ENCODE assay signal across 11 cellular contexts in the genomic region with DNA sequence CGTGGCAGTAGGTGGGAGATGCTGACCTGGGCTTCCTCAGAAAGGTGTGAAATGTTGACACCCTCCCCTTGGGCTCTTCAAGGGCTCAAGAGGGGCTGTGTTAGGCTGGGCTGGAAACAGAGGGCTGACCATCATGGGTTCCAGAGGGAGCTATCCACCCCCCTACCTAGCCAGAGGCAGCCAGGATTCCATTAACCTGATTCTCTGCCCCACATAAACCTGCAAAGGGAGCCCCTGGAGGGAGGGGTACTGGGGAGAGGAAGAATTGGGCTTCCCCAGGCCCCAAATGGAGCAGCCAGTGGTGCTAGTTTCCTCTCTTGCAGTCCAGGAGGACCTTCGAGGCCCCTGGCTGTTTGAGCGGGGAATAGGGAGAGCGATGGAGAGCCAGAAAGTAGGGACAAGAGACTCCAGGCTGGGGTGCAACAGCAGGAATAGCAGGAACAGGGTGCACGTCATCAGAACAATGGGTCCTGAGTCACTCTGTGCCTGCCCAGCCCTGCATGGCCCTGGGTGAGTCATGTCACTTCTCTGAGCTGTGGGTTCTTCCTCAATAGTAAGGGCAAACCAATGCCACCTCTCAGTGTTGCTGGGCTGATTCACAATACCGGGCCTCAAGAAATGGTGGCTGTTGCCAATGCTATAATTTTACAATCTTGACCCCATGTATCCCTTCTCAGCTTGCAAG.
DNase-seq lines count a peak whose midpoint lies in the region; TF ChIP-seq lines count a peak whose summit lies in the region.
"Had no signal": no experiment of that assay in that cellular context is flagged by ENCODE, and none has a peak within 500 bp of the region (broad histone marks: within the 10 kb centered on the region; RNA-seq: fewer than 3 reads in every experiment).

No MANE protein-coding gene starts in this region.

- no peak for TF ChIP-seq EP300 in suprapubic skin (IDR thresholded peaks at IDR 0.05)

- no TSS peak for BruUV-seq in Caco-2 (replicated peaks; lab: Mats Ljungman, UMichigan)

- H3K27ac ChIP-seq in SJSA1 (peak overlapping the region; percentile 56), suprapubic skin (peak overlapping the region; percentile 83)

- DNase-seq in activated CD4-positive, alpha-beta T cell treated with anti-CD3 and anti-CD28 coated beads, Interleukin-2, amount 50 U/mL, for 48 hours: peak; percentile 3 to 10
- DNase-seq in activated CD4-positive, alpha-beta T cell treated with anti-CD3 and anti-CD28 coated beads, Interleukin-2, amount 10 ng/mL, durations not matched to agents 7 days and 5 days: no peak
- peak; percentile 79 to 91 for DNase-seq in SJSA1 (ENCODE audit: low read depth in 1 of 2, low spot score in 2 of 2)
- DNase-seq in foreskin melanocyte: peak; percentile 12
- no peak for DNase-seq in suprapubic skin (ENCODE audit: low spot score in 2 of 2)
- no peak for DNase-seq in GM20000 (ENCODE audit: low spot score)
- DNase-seq in activated naive CD4-positive, alpha-beta T cell treated with anti-CD3 and anti-CD28 coated beads, Interleukin-2, amount 50 U/mL, for 16 hours: no peak
- no peak for DNase-seq in Caco-2
- DNase-seq: activated effector memory CD4-positive, alpha-beta T cell treated with Interleukin-2 at 50 U/mL for 16 hours; NCI-H446 had no signal

- H3K4me3 Mint-ChIP-seq in activated CD4-positive, alpha-beta T cell treated with anti-CD3 and anti-CD28 coated beads, Interleukin-2, amount 10 ng/mL, durations not matched to agents 7 days and 5 days: no peak overlapping the region
- H3K4me3 Mint-ChIP-seq in Caco-2 (ENCODE audit: unreplicated experiment): no peak overlapping the region

- TF ChIP-seq CTCF in suprapubic skin (IDR thresholded peaks at IDR 0.05): no peak
- no peak for TF ChIP-seq CTCF in GM20000 (IDR thresholded peaks at IDR 0.05; ENCODE audit: extremely low read depth, missing control alignments)
- TF ChIP-seq CTCF in Caco-2 (IDR thresholded peaks at IDR 0.05; ENCODE audit: insufficient read depth in 1 of 2, low read depth in 1 of 2, low read length in 1 of 2, severe bottlenecking in 1 of 2, unreplicated experiment in 1 of 2): no peak

- H3K4me3 ChIP-seq in SJSA1 (no peak overlapping the region), suprapubic skin (no peak overlapping the region), Caco-2 (ENCODE audit: low read depth, low read length) (no peak overlapping the region)
- H3K4me3 ChIP-seq: BLaER1 treated with 17β-estradiol and CSF1 and Interleukin-3, amounts not matched to agents 10 nM and 100 nM had no signal

- H3K9me3 Mint-ChIP-seq in activated CD4-positive, alpha-beta T cell treated with anti-CD3 and anti-CD28 coated beads, Interleukin-2, amount 10 ng/mL, durations not matched to agents 7 days and 5 days: no peaks in the 10 kb centered on the region
- no peaks in the 10 kb centered on the region for H3K9me3 Mint-ChIP-seq in Caco-2 (ENCODE audit: unreplicated experiment)

- H3K4me1 ChIP-seq in SJSA1 (replicated peaks): peaks cover 17% of the 10 kb centered on the region
- H3K4me1 ChIP-seq in suprapubic skin: peaks cover 51% of the 10 kb centered on the region
- H3K4me1 ChIP-seq in Caco-2: peaks cover 27% of the 10 kb centered on the region

- POLR2A ChIA-PET in activated CD4-positive, alpha-beta T cell treated with anti-CD3 and anti-CD28 coated beads, Interleukin-2, amount 10 ng/mL, durations not matched to agents 7 days and 5 days (lab: Charles Lee): no interaction called here
- POLR2A ChIA-PET in Caco-2 (lab: Charles Lee): no interaction called here

- 67% methylated on average over 6 of the region's 6 CpGs for WGBS in suprapubic skin

- H3K27me3 ChIP-seq in SJSA1 (replicated peaks) (no peaks in the 10 kb centered on the region), suprapubic skin (no peaks in the 10 kb centered on the region), Caco-2 (replicated peaks; ENCODE audit: control insufficient read depth, insufficient read depth, low read length) (no peaks in the 10 kb centered on the region)
- H3K27me3 ChIP-seq: BLaER1 treated with 17β-estradiol and CSF1 and Interleukin-3, amounts not matched to agents 10 nM and 100 nM had no signal

- H3K27me3 Mint-ChIP-seq in activated CD4-positive, alpha-beta T cell treated with anti-CD3 and anti-CD28 coated beads, Interleukin-2, amount 10 ng/mL, durations not matched to agents 7 days and 5 days: peaks cover 9% of the 10 kb centered on the region
- H3K27me3 Mint-ChIP-seq in Caco-2 (ENCODE audit: insufficient read depth, unreplicated experiment): no peaks in the 10 kb centered on the region

- H3K27ac Mint-ChIP-seq in activated CD4-positive, alpha-beta T cell treated with anti-CD3 and anti-CD28 coated beads, Interleukin-2, amount 10 ng/mL, durations not matched to agents 7 days and 5 days: no peak overlapping the region
- no peak overlapping the region for H3K27ac Mint-ChIP-seq in Caco-2 (ENCODE audit: unreplicated experiment)

- H3K4me1 Mint-ChIP-seq in activated CD4-positive, alpha-beta T cell treated with anti-CD3 and anti-CD28 coated beads, Interleukin-2, amount 10 ng/mL, durations not matched to agents 7 days and 5 days: no peaks in the 10 kb centered on the region
- peaks cover 13% of the 10 kb centered on the region for H3K4me1 Mint-ChIP-seq in Caco-2 (ENCODE audit: low read depth, unreplicated experiment)

- H3K36me3 ChIP-seq in SJSA1 (no peaks in the 10 kb centered on the region), suprapubic skin (no peaks in the 10 kb centered on the region), Caco-2 (ENCODE audit: control insufficient read depth, insufficient read depth, low read length) (no peaks in the 10 kb centered on the region; the same call in 1 of the 2 replicates)
- H3K36me3 ChIP-seq: BLaER1 treated with 17β-estradiol and CSF1 and Interleukin-3, amounts not matched to agents 10 nM and 100 nM had no signal

- no peaks in the 10 kb centered on the region for H3K36me3 Mint-ChIP-seq in activated CD4-positive, alpha-beta T cell treated with anti-CD3 and anti-CD28 coated beads, Interleukin-2, amount 10 ng/mL, durations not matched to agents 7 days and 5 days (ENCODE audit: low read depth)
- peaks cover 5% of the 10 kb centered on the region for H3K36me3 Mint-ChIP-seq in Caco-2 (ENCODE audit: insufficient read depth, unreplicated experiment)

- CTCF ChIA-PET in activated CD4-positive, alpha-beta T cell treated with anti-CD3 and anti-CD28 coated beads, Interleukin-2, amount 10 ng/mL, durations not matched to agents 7 days and 5 days (lab: Charles Lee): no interaction called here
- CTCF ChIA-PET in Caco-2 (lab: Charles Lee): no interaction called here

- intact Hi-C loops in Caco-2 (cut with micrococcal nuclease; ENCODE audit: unreplicated experiment): no loop called here

- TF ChIP-seq POLR2A in suprapubic skin (IDR thresholded peaks at IDR 0.05): no peak

- H3K9me3 ChIP-seq in SJSA1 (replicated peaks) (no peaks in the 10 kb centered on the region), suprapubic skin (no peaks in the 10 kb centered on the region), Caco-2 (no peaks in the 10 kb centered on the region)
- H3K9me3 ChIP-seq: BLaER1 treated with 17β-estradiol and CSF1 and Interleukin-3, amounts not matched to agents 10 nM and 100 nM had no signal

Comparison
In these comparisons a context has a peak if more than half of its experiments do, and no peak if none do; other contexts are left out.
1. DNase-seq: peak in activated CD4-positive, alpha-beta T cell treated with anti-CD3 and anti-CD28 coated beads, Interleukin-2, amount 50 U/mL, for 48 hours (2 of 2), SJSA1 (2 of 2) and foreskin melanocyte (single experiment); none in activated CD4-positive, alpha-beta T cell treated with anti-CD3 and anti-CD28 coated beads, Interleukin-2, amount 10 ng/mL, durations not matched to agents 7 days and 5 days (single experiment), suprapubic skin (0 of 2), GM20000 (single experiment), activated naive CD4-positive, alpha-beta T cell treated with anti-CD3 and anti-CD28 coated beads, Interleukin-2, amount 50 U/mL, for 16 hours (single experiment) and Caco-2 (0 of 2).